1 cellular context compared by ENCODE assay signal in genomic region chr1:180156201-180156600, GRCh38.
TF ChIP-seq lines count a peak whose summit lies in the region.

No MANE protein-coding gene starts in this region.

TF ChIP-seq in H1, 55 proteins besides CTCF, POLR2A, EP300 and RAD21 (continued from another document):
- no peak for TF ChIP-seq CHD7 (IDR thresholded peaks at IDR 0.05; ENCODE audit: insufficient replicate concordance, low read length)
- TF ChIP-seq KDM5A (IDR thresholded peaks at IDR 0.05; ENCODE audit: low read length) = no peak
